In the genomic region with DNA sequence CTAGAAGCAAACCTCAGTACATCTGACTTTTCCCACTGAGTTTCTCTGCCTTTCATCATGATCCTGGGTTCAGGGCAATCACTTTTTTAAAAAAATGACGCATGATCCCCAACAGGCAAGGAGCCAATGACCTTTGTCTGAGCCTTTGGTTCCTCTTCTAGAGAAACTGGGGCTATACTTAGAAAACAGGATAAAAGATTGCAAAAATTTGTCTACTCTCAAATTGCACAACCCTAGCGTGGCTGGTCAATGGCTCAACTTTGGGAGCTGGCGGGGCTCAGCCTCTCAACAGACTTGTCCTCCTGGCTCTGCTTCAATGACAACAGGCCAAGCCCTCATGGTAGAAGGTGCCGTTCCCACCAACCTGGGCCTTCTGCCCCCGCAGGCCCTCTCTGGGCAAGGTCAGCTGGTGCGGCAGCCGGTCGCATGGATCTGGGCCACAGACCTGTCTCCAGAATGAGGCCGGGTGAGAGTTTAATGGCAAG, we compare ENCODE assay signal across 12 cellular contexts. TPM values are rescaled to one million over a fixed set of nuclear protein-coding genes. Genes with fewer than 3 reads are reported as not detected.
A peak's percentile ranks its signal among the peaks of the same experiment; 100 is the strongest.
DNase-seq lines count a peak whose midpoint lies in the region; ATAC-seq, FAIRE-seq and TF ChIP-seq lines count a peak whose summit lies in the region.
"Had no signal": no experiment of that assay in that cellular context is flagged by ENCODE, and none has a peak within 500 bp of the region (broad histone marks: within the 10 kb centered on the region; RNA-seq: fewer than 3 reads in every experiment).

No MANE protein-coding gene starts in this region.

- H3K27me3 Mint-ChIP-seq in activated naive CD4-positive, alpha-beta T cell treated with anti-CD3 and anti-CD28 coated beads, Interleukin-2, amount 10 ng/mL, durations not matched to agents 7 days and 5 days, result peaks cover 73% of the 10 kb centered on the region

- no peak overlapping the region for H3K27ac Mint-ChIP-seq in activated naive CD4-positive, alpha-beta T cell treated with anti-CD3 and anti-CD28 coated beads, Interleukin-2, amount 10 ng/mL, durations not matched to agents 7 days and 5 days

- intact Hi-C loops in gastrocnemius medialis (cut with DNase I; ENCODE audit: low total_unique reads), result loop anchor here (5.0 kb wide), 3 partner anchors 48 to 192 kb away; partner anchors contain the start of gene SIRPA

- H3K27me3 ChIP-seq in bronchial epithelial cell (ENCODE audit: control insufficient read depth, insufficient read depth, low read length) (no peaks in the 10 kb centered on the region), gastrocnemius medialis (no peaks in the 10 kb centered on the region)

- H3K9me3 Mint-ChIP-seq in activated naive CD4-positive, alpha-beta T cell treated with anti-CD3 and anti-CD28 coated beads, Interleukin-2, amount 10 ng/mL, durations not matched to agents 7 days and 5 days, result no peaks in the 10 kb centered on the region
- H3K9me3 Mint-ChIP-seq: neural crest cell had no signal

- H3K4me1 ChIP-seq in HEK293 (ENCODE audit: control insufficient read depth, insufficient read depth, low read length) (no peaks in the 10 kb centered on the region), gastrocnemius medialis (peaks cover 48 to 50% of the 10 kb centered on the region in 2 donors)

- H3K27ac ChIP-seq in HEK293 (ENCODE audit: extremely low read depth, low read depth, low read length) (no peak overlapping the region), gastrocnemius medialis (peak overlapping the region; percentile 46 to 77 (median 66))

- H3K4me3 ChIP-seq in HEK293 (ENCODE audit: low read depth, low read length) (no peak overlapping the region), bronchial epithelial cell (ENCODE audit: low read depth, low read length) (no peak overlapping the region), gastrocnemius medialis (no peak overlapping the region)

- TF ChIP-seq POLR2A in gastrocnemius medialis (IDR thresholded peaks at IDR 0.05), result no peak

- no peak overlapping the region for H3K4me3 Mint-ChIP-seq in activated naive CD4-positive, alpha-beta T cell treated with anti-CD3 and anti-CD28 coated beads, Interleukin-2, amount 10 ng/mL, durations not matched to agents 7 days and 5 days
- H3K4me3 Mint-ChIP-seq: neural crest cell had no signal

- ATAC-seq in gastrocnemius medialis, result peak; percentile 56 to 69

- POLR2A ChIA-PET in HEK293 (lab: Yijun Ruan, JAX), result no interaction called here

- FAIRE-seq in bronchial epithelial cell (lab: Jason Lieb, UNC), result peak; percentile 58
- FAIRE-seq: TTC549 had no signal

- no peak for TF ChIP-seq CTCF in HEK293 (tag by site-specific recombination; IDR thresholded peaks at IDR 0.05)
- TF ChIP-seq CTCF in bronchial epithelial cell (IDR thresholded peaks at IDR 0.05; ENCODE audit: insufficient read depth, low read length, severe bottlenecking), result no peak
- no peak for TF ChIP-seq CTCF in gastrocnemius medialis (IDR thresholded peaks at IDR 0.05 in 4 of 5, conservative IDR thresholded peaks at IDR 0.05 in 1 of 5)

- DNase-seq in bronchial epithelial cell (ENCODE audit: low read depth), result no peak
- DNase-seq in hippocampal formation (lab: John Stamatoyannopoulos, UW), result peak; percentile 41 to 42
- DNase-seq in gastrocnemius medialis, result peak; percentile 61 to 83
- no peak for DNase-seq in activated naive CD4-positive, alpha-beta T cell treated with anti-CD3 and anti-CD28 coated beads, Interleukin-2, amount 10 ng/mL, durations not matched to agents 7 days and 5 days
- DNase-seq in stimulated activated CD4-positive, alpha-beta T cell treated with anti-CD3 and anti-CD28 coated beads, Interleukin-2, amount 100 ng/mL, for 24 hours, result no peak
- no peak for DNase-seq in COLO668 (lab: John Stamatoyannopoulos, UW; ENCODE audit: unreplicated experiment)
- DNase-seq in dedifferentiated amniotic fluid mesenchymal stem cell (ENCODE audit: extremely low spot score), result no peak
- DNase-seq: activated naive CD4-positive, alpha-beta T cell treated with anti-CD3 and anti-CD28 coated beads, Interleukin-2, amount 50 U/mL, for 16 hours had no signal

- H3K36me3 Mint-ChIP-seq in activated naive CD4-positive, alpha-beta T cell treated with anti-CD3 and anti-CD28 coated beads, Interleukin-2, amount 10 ng/mL, durations not matched to agents 7 days and 5 days, result no peaks in the 10 kb centered on the region

- H3K36me3 ChIP-seq in HEK293 (ENCODE audit: control insufficient read depth in 2 of 2, insufficient read depth in 1 of 2, low read length in 2 of 2) (no peaks in the 10 kb centered on the region), bronchial epithelial cell (ENCODE audit: control insufficient read depth, insufficient read depth, low read length) (no peaks in the 10 kb centered on the region), gastrocnemius medialis (no peaks in the 10 kb centered on the region)

- H3K9me3 ChIP-seq in HEK293 (ENCODE audit: control insufficient read depth, insufficient read depth, low read depth, low read length) (no peaks in the 10 kb centered on the region), gastrocnemius medialis (no peaks in the 10 kb centered on the region)

- CTCF ChIA-PET in HEK293 (lab: Yijun Ruan, JAX), result no interaction called here
- CTCF ChIA-PET in activated naive CD4-positive, alpha-beta T cell treated with anti-CD3 and anti-CD28 coated beads, Interleukin-2, amount 10 ng/mL, durations not matched to agents 7 days and 5 days (lab: Charles Lee), result no interaction called here

- in situ Hi-C loops in gastrocnemius medialis (cut with MboI; ENCODE audit: low sequenced_read_pairs in 4 of 4), result loop anchor here in 1 of 4 donors (25.0 kb wide), 1 partner anchor 133 kb away; no protein-coding TSS in a partner anchor

- H3K4me1 Mint-ChIP-seq in activated naive CD4-positive, alpha-beta T cell treated with anti-CD3 and anti-CD28 coated beads, Interleukin-2, amount 10 ng/mL, durations not matched to agents 7 days and 5 days, result peaks cover 3% of the 10 kb centered on the region

TF ChIP-seq in HEK293, 187 proteins besides CTCF, POLR2A, EP300 and RAD21 (continues in another document):
- TF ChIP-seq, protein P1, sequence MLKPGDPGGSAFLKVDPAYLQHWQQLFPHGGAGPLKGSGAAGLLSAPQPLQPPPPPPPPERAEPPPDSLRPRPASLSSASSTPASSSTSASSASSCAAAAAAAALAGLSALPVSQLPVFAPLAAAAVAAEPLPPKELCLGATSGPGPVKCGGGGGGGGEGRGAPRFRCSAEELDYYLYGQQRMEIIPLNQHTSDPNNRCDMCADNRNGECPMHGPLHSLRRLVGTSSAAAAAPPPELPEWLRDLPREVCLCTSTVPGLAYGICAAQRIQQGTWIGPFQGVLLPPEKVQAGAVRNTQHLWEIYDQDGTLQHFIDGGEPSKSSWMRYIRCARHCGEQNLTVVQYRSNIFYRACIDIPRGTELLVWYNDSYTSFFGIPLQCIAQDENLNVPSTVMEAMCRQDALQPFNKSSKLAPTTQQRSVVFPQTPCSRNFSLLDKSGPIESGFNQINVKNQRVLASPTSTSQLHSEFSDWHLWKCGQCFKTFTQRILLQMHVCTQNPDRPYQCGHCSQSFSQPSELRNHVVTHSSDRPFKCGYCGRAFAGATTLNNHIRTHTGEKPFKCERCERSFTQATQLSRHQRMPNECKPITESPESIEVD (tag by site-specific recombination; IDR thresholded peaks at IDR 0.05), result no peak
- no peak for TF ChIP-seq PRDM10 (tag by site-specific recombination; IDR thresholded peaks at IDR 0.05)
- TF ChIP-seq YY2 (tag by site-specific recombination; IDR thresholded peaks at IDR 0.05), result no peak
- TF ChIP-seq ZNF18 (tag by site-specific recombination; IDR thresholded peaks at IDR 0.05), result no peak
- no peak for TF ChIP-seq ZNF664 (tag by site-specific recombination; IDR thresholded peaks at IDR 0.05)

RNA-seq across cellular contexts. Expression of gene PDYN, which starts 48.7 kb away (rescaled TPM):
- total RNA-seq in bronchial epithelial cell, result not detected in 2 replicates
- total RNA-seq in gastrocnemius medialis, result not detected
- total RNA-seq: NCI-H460 had no signal

RNA-seq across cellular contexts. Expression of gene SIRPA, which starts 50.0 kb away (rescaled TPM):
- total RNA-seq in bronchial epithelial cell (5.0 and 6.8 TPM in 2 replicates), gastrocnemius medialis (10 to 100 TPM; 14.6 to 62.0 (median 20.6) TPM)

Comparison
In these comparisons a context has a peak if more than half of its experiments do, and no peak if none do; other contexts are left out.
1. DNase-seq: peak in hippocampal formation (2 of 2) and gastrocnemius medialis (2 of 2); none in bronchial epithelial cell (single experiment), activated naive CD4-positive, alpha-beta T cell treated with anti-CD3 and anti-CD28 coated beads, Interleukin-2, amount 10 ng/mL, durations not matched to agents 7 days and 5 days (single experiment), stimulated activated CD4-positive, alpha-beta T cell treated with anti-CD3 and anti-CD28 coated beads, Interleukin-2, amount 100 ng/mL, for 24 hours (0 of 2), COLO668 (single experiment) and dedifferentiated amniotic fluid mesenchymal stem cell (single experiment).